17 cellular contexts compared by ENCODE assay signal in the genomic region with DNA sequence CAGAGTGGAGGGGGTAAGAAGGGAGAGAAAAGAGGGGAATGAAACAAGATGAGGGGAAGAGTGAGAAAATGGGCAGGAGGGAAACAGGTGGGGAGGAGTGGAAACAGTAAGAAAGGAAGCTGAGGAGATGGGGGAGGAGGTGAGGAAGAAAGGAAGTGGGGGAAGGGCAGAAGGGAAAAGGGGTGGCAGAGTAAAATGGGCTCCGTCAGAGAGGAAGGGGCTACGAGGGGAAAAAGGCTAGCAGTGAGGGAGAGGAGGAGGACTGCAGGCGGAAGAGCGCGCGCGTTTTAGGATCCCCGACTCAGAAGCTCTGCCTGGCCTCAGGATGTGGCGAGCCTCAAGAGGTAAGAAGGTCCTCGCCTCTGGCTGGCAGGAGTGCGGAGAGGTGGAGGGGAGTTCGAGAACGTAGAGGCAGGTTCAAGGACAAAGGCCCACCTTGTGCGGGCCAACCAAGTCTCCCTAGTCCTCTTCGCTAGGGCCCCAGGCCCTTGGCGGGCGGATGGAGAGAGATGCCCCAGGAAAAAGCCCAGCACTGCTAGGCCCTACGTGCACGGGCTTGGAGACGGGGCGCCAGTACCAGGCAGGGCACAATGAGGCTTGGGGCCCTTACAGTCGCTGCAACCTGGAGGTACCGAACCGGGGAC. TPM values are rescaled to one million over a fixed set of nuclear protein-coding genes. Genes with fewer than 3 reads are reported as not detected.
A peak's percentile ranks its signal among the peaks of the same experiment; 100 is the strongest.
DNase-seq lines count a peak whose midpoint lies in the region; ATAC-seq, FAIRE-seq and TF ChIP-seq lines count a peak whose summit lies in the region.
"Had no signal": no experiment of that assay in that cellular context is flagged by ENCODE, and none has a peak within 500 bp of the region (broad histone marks: within the 10 kb centered on the region; RNA-seq: fewer than 3 reads in every experiment).

No MANE protein-coding gene starts in this region.

- H3K27me3 Mint-ChIP-seq in T-helper 2 cell treated with Interferon-gamma antibody and Interleukin-4, amounts not matched to agents 5 μg/mL and 100 μg/mL, for 36 hours (ENCODE audit: low read depth), result peaks cover 80% of the 10 kb centered on the region

- H3K4me1 Mint-ChIP-seq in T-helper 2 cell treated with Interferon-gamma antibody and Interleukin-4, amounts not matched to agents 5 μg/mL and 100 μg/mL, for 36 hours (ENCODE audit: low read depth), result peaks cover 10% of the 10 kb centered on the region

- H4K91ac ChIP-seq in H1 (replicated peaks; ENCODE audit: insufficient read length, low read length), result no peak overlapping the region

- intact Hi-C loops in transverse colon (cut with DNase I; ENCODE audit: low total_unique reads), result no loop called here

- 4% methylated on average over 24 of the region's 24 CpGs; no CpG with 5 or more reads in 1 of the 2 experiments for WGBS in H1 (ENCODE audit: extremely low coverage in 1 of 2, insufficient coverage in 1 of 2, insufficient read length in 1 of 2, insufficient replicate concordance in 2 of 2, low coverage in 1 of 2, low lambda C conversion rate in 2 of 2, missing lambda C conversion rate in 1 of 2), 2 experiments
- 44 to 69% methylated on average over 9 to 24 of the region's 24 CpGs for WGBS in transverse colon (ENCODE audit: low coverage in 1 of 2), 2 donors

- H3K4me1 ChIP-seq in H1 (replicated peaks in 1 of 4; ENCODE audit: control insufficient read depth in 3 of 4, insufficient read depth in 4 of 4, low read length in 3 of 4), result peaks cover 15 to 43% (median 31%) of the 10 kb centered on the region in 4 experiments
- peaks cover 4 to 50% (median 10%) of the 10 kb centered on the region in 4 donors for H3K4me1 ChIP-seq in transverse colon

- in situ Hi-C loops in transverse colon (cut with MboI; ENCODE audit: low pct_ligation_motif_present in 1 of 4, low pct_unique_long_range_greater_than_20kb in 1 of 4, low sequenced_read_pairs in 3 of 4), result loop anchor here in 1 of 4 donors (10.0 kb wide), 1 partner anchor 92 kb away; a partner anchor contains a TSS

- no peak overlapping the region for H2BK120ac ChIP-seq in H1 (replicated peaks; ENCODE audit: low read depth, low read length)

- 0 out of 2 replicates have a peak overlapping the region, but pooled peaks have one; percentile 28 for H3K18ac ChIP-seq in H1 (ENCODE audit: extremely low read depth, low read length)

- CTCF ChIA-PET in H1 (lab: Charles Lee; ENCODE audit: partially characterized antibody), result interaction anchor here (0.7 to 1.9 kb wide), 3 partner anchors 10 to 90 kb away, joined by 4 to 8 read pairs (median 5); no protein-coding TSS in a partner anchor

- H3K27ac ChIP-seq in H1 (ENCODE audit: low read depth, low read length) (no peak overlapping the region), neural cell (ENCODE audit: low read length) (no peak overlapping the region), transverse colon (peak overlapping the region; percentile 86 to 94 (median 90))
- H3K27ac ChIP-seq: 22Rv1, BLaER1 had no signal

- H3K9me3 Mint-ChIP-seq in T-helper 2 cell treated with Interferon-gamma antibody and Interleukin-4, amounts not matched to agents 5 μg/mL and 100 μg/mL, for 36 hours, result no peaks in the 10 kb centered on the region

- H3K9me2 ChIP-seq in neural cell (ENCODE audit: insufficient read depth, low read length), result no peaks in the 10 kb centered on the region

- H4K20me1 ChIP-seq in H1 (replicated peaks in 1 of 2; ENCODE audit: control insufficient read depth in 1 of 2, insufficient read depth in 2 of 2, low read length in 2 of 2) (peaks cover 23 to 31% of the 10 kb centered on the region in 2 experiments), neural cell (ENCODE audit: insufficient read depth) (no peaks in the 10 kb centered on the region)

- no peaks in the 10 kb centered on the region for H3K9me3 ChIP-seq in H1 (ENCODE audit: insufficient read depth in 2 of 2, low read depth in 1 of 2, low read length in 1 of 2)
- H3K9me3 ChIP-seq in neural cell (ENCODE audit: low read length), result no peaks in the 10 kb centered on the region
- H3K9me3 ChIP-seq in transverse colon, result no peaks in the 10 kb centered on the region

- H3K36me3 Mint-ChIP-seq in T-helper 2 cell treated with Interferon-gamma antibody and Interleukin-4, amounts not matched to agents 5 μg/mL and 100 μg/mL, for 36 hours (ENCODE audit: low read depth), result peaks cover 2% of the 10 kb centered on the region

- H3K14ac ChIP-seq in H1 (ENCODE audit: insufficient read length), result no peak overlapping the region

- H3K79me1 ChIP-seq in H1 (ENCODE audit: low read depth, low read length), result no peaks in the 10 kb centered on the region

- no peak for DNase-seq in T-helper 2 cell treated with Interferon-gamma antibody and Interleukin-4, amounts not matched to agents 5 μg/mL and 100 μg/mL, for 36 hours (ENCODE audit: low spot score)
- DNase-seq in T-helper 2 cell, result no peak
- DNase-seq in H1 (ENCODE audit: low read depth in 1 of 2, low spot score in 2 of 2), result no peak
- DNase-seq in transverse colon, result no peak
- no peak for DNase-seq in NOMO-1 (lab: John Stamatoyannopoulos, UW; ENCODE audit: unreplicated experiment in 2 of 2)
- DNase-seq in DMS 273 treated with DMSO at 0.1 percent for 48 hours (lab: John Stamatoyannopoulos, UW), result no peak
- DNase-seq: CD8-positive, alpha-beta memory T cell; Karpas-422; MM.1S; NCI-H1105 treated with DMSO at 0.1 percent for 48 hours; NCI-H187; NCI-H446; Right ventricle myocardium superior had no signal

- H3K56ac ChIP-seq in H1 (replicated peaks; ENCODE audit: insufficient read length, low read depth, low read length), result no peak overlapping the region

- no peaks in the 10 kb centered on the region for H3F3A ChIP-seq in neural cell (ENCODE audit: insufficient read depth, low read length, poor library complexity, severe bottlenecking)

- TF ChIP-seq EP300 in H1 (IDR thresholded peaks at IDR 0.05; ENCODE audit: borderline replicate concordance in 1 of 2, low read depth in 2 of 2, low read length in 2 of 2) (no peak), neural cell (conservative IDR thresholded peaks at IDR 0.05; ENCODE audit: poor library complexity, severe bottlenecking) (no peak), transverse colon (IDR thresholded peaks at IDR 0.05; ENCODE audit: low read depth) (no peak)

- TF ChIP-seq RAD21 in H1 (IDR thresholded peaks at IDR 0.05 in 1 of 2, conservative IDR thresholded peaks at IDR 0.05 in 1 of 2; ENCODE audit: low read depth in 2 of 2, low read length in 2 of 2) (no peak), neural cell (conservative IDR thresholded peaks at IDR 0.05) (no peak)

- no peak for FAIRE-seq in H1 (lab: Jason Lieb, UNC)

- 0 out of 8 replicates have a peak, but pooled peaks cover 0 to 4% (median 0%) of the 10 kb centered on the region in 4 experiments for H3K36me3 ChIP-seq in H1 (ENCODE audit: control insufficient read depth in 2 of 4, insufficient read depth in 4 of 4, low read length in 3 of 4)
- no peaks in the 10 kb centered on the region for H3K36me3 ChIP-seq in neural cell (ENCODE audit: insufficient read depth, low read length)
- H3K36me3 ChIP-seq in transverse colon, result no peaks in the 10 kb centered on the region
- H3K36me3 ChIP-seq: BLaER1 had no signal

- peak overlapping the region; percentile 34; the same call in 1 of the 2 replicates for H2BK12ac ChIP-seq in H1 (ENCODE audit: low read depth, low read length)

- no peak overlapping the region for H4K5ac ChIP-seq in H1 (ENCODE audit: insufficient read length, low read depth, low read length)

- POLR2A ChIA-PET in H1 (lab: Charles Lee; ENCODE audit: partially characterized antibody), result interaction anchor here (1.1 to 1.9 kb wide), 4 partner anchors 8 to 96 kb away, joined by 4 to 10 read pairs (median 6); a partner anchor contains a TSS

- H3K79me2 ChIP-seq in H1 (ENCODE audit: control insufficient read depth in 1 of 2, insufficient read depth in 2 of 2, low read length in 2 of 2) (no peaks in the 10 kb centered on the region), neural cell (replicated peaks; ENCODE audit: insufficient read depth, low read length) (no peaks in the 10 kb centered on the region)

- no peak overlapping the region for H2AK5ac ChIP-seq in H1 (ENCODE audit: low read depth, low read length)

- 0 out of 2 replicates have a peak overlapping the region, but pooled peaks have one; percentile 54 for H2BK15ac ChIP-seq in H1 (ENCODE audit: low read length)

- no peak overlapping the region for H4K8ac ChIP-seq in H1 (ENCODE audit: extremely low read depth, insufficient read depth, low read length)

- H2AFZ ChIP-seq in H1 (ENCODE audit: low read length) (no peak overlapping the region), neural cell (ENCODE audit: low read depth, low read length) (no peak overlapping the region)

- TF ChIP-seq CTCF in H1 (IDR thresholded peaks at IDR 0.05; ENCODE audit: control extremely low read depth in 1 of 3, insufficient read depth in 1 of 3, low read depth in 1 of 3, low read length in 3 of 3) (no peak), neural cell (IDR thresholded peaks at IDR 0.05; ENCODE audit: poor library complexity, severe bottlenecking) (no peak), transverse colon (IDR thresholded peaks at IDR 0.05) (no peak)

- H2BK20ac ChIP-seq in H1 (ENCODE audit: low read length), result peak overlapping the region; percentile 67; the same call in 1 of the 2 replicates

- 0 out of 2 replicates have a peak overlapping the region, but pooled peaks have one; percentile 3 for H2BK5ac ChIP-seq in H1 (ENCODE audit: low read depth, low read length)

- H3K27me3 ChIP-seq in H1 (replicated peaks in 1 of 4; ENCODE audit: control insufficient read depth in 3 of 4, extremely low read depth in 1 of 4, insufficient read depth in 3 of 4, low read length in 3 of 4) (peaks cover 87 to 100% (median 96%) of the 10 kb centered on the region in 4 experiments), neural cell (ENCODE audit: insufficient read depth, low read depth, low read length) (peaks cover 99% of the 10 kb centered on the region), transverse colon (peaks cover 97% of the 10 kb centered on the region)

- peak overlapping the region; percentile 20 for H3K27ac Mint-ChIP-seq in T-helper 2 cell treated with Interferon-gamma antibody and Interleukin-4, amounts not matched to agents 5 μg/mL and 100 μg/mL, for 36 hours
- H3K27ac Mint-ChIP-seq: CD8-positive, alpha-beta memory T cell had no signal

- H3K4me3 Mint-ChIP-seq in T-helper 2 cell treated with Interferon-gamma antibody and Interleukin-4, amounts not matched to agents 5 μg/mL and 100 μg/mL, for 36 hours, result no peak overlapping the region
- H3K4me3 Mint-ChIP-seq: CD8-positive, alpha-beta memory T cell had no signal

- no peak for TF ChIP-seq POLR2A in H1 (IDR thresholded peaks at IDR 0.05; ENCODE audit: control extremely low read depth in 1 of 2, low read depth in 2 of 2, low read length in 2 of 2)
- no peak for TF ChIP-seq POLR2A in transverse colon (IDR thresholded peaks at IDR 0.05)

- peaks cover 6% of the 10 kb centered on the region; the same call in 1 of the 2 replicates for H3K23me2 ChIP-seq in H1 (ENCODE audit: low read depth, low read length)

- H3K4me3 ChIP-seq in H1 (ENCODE audit: extremely low read depth in 1 of 4, insufficient read depth in 2 of 4, low read depth in 3 of 4, low read length in 4 of 4), result peak overlapping the region in 1 of 4 experiments; percentile 32; a peak in 2 of 8 replicates
- H3K4me3 ChIP-seq in neural cell (ENCODE audit: low read length), result no peak overlapping the region
- H3K4me3 ChIP-seq in transverse colon, result peak overlapping the region in 2 of 4 donors; percentile 46 to 55
- H3K4me3 ChIP-seq: BLaER1 had no signal

- H3K23ac ChIP-seq in H1 (ENCODE audit: insufficient read length), result no peak overlapping the region

- no peak overlapping the region for H3K9ac ChIP-seq in H1 (replicated peaks in 1 of 4; ENCODE audit: extremely low read depth in 1 of 4, low read depth in 3 of 4, low read length in 3 of 4)
- no peak overlapping the region for H3K9ac ChIP-seq in neural cell (ENCODE audit: low read length)
- H3K9ac ChIP-seq: BLaER1 had no signal

- H3K4me2 ChIP-seq in H1 (ENCODE audit: insufficient read depth in 1 of 2, low read depth in 2 of 2, low read length in 2 of 2) (peak overlapping the region; percentile 51), neural cell (ENCODE audit: low read length) (no peak overlapping the region)
- H3K4me2 ChIP-seq: BLaER1 had no signal

- no peak overlapping the region for H3K4ac ChIP-seq in H1 (replicated peaks; ENCODE audit: insufficient read length, low read depth, low read length)

- ATAC-seq in HG03378 (IDR thresholded peaks at IDR 0.05; ENCODE audit: unreplicated experiment), result no peak

RNA-seq across cellular contexts. Expression of a gene that starts 5.8 kb away (rescaled TPM):
- total RNA-seq in H1 (2021; fragmentation: NEBNext Ultra II Directional; extraction: Animal tissue kit (Norgen Biotek cat#: 25700)), result not detected in 2 replicates
- polyA plus RNA-seq in H1 (2011; rRNA removed) (not detected in 2 replicates), neural cell (not detected in 2 replicates)
- polyA plus RNA-seq in H1 (2011; cell fraction: cytosol; rRNA removed), result not detected
- polyA plus RNA-seq in H1 (2011; cell fraction: nucleus; rRNA removed), result not detected
- polyA plus RNA-seq in H1 (2012, experiment 1 of 2), result not detected in 4 replicates
- not detected for polyA plus RNA-seq in H1 (2012, experiment 2 of 2)
- not detected for polyA plus RNA-seq in H1 (2013, experiment 1 of 2)
- not detected for polyA plus RNA-seq in H1 (2013, experiment 2 of 2)
- not detected in 2 replicates for polyA minus RNA-seq in H1 (2011; rRNA and poly(A)+ RNA removed)
- not detected for polyA minus RNA-seq in H1 (2011; cell fraction: cytosol; rRNA and poly(A)+ RNA removed)
- polyA minus RNA-seq in H1 (2011; cell fraction: nucleus; rRNA and poly(A)+ RNA removed), result not detected
- not detected in 2 replicates for polyA minus RNA-seq in neural cell
- total RNA-seq in transverse colon, result 10 to 100 TPM in 2 of 4 donors, 1 to 10 TPM in 2; 7.0 to 11.1 (median 9.7) TPM
- total RNA-seq: CD8-positive, alpha-beta memory T cell; Right ventricle myocardium superior had no signal
- polyA plus RNA-seq: CD8-positive, alpha-beta memory T cell had no signal

Comparison
In these comparisons a context has a peak if more than half of its experiments do, and no peak if none do; other contexts are left out.
1. H3K27ac ChIP-seq: peak in transverse colon (4 of 4); none in H1 (single experiment) and neural cell (single experiment).